29 cellular contexts compared by ENCODE assay signal in the genomic region with DNA sequence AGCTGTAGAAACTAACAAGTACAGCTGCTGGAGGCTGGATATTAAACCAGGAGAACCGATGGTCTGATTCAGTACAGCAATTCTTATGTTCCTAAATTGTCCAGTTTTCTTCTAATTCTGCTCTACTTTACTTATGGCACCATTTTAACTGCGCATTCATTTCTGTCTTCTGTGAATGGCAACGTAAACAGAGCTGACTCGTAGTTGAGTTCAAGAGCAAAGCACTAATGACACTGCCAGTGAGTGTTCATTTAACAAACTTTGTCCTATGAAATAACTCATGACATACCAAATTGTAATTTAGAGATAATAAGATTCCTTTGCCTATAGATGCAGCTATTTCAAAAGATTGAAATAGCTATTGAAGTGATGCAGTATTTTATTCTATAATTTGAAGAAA. TPM values are rescaled to one million over a fixed set of nuclear protein-coding genes. Genes with fewer than 3 reads are reported as not detected.
"Had no signal": no experiment of that assay in that cellular context is flagged by ENCODE, and none has a peak within 500 bp of the region (broad histone marks: within the 10 kb centered on the region; RNA-seq: fewer than 3 reads in every experiment).

No MANE protein-coding gene starts in this region.

- H3K27ac Mint-ChIP-seq: activated CD4-positive, alpha-beta T cell treated with anti-CD3 and anti-CD28 coated beads, Interleukin-2, amount 10 ng/mL, durations not matched to agents 24 days and 14 days; activated naive CD4-positive, alpha-beta T cell treated with anti-CD3 and anti-CD28 coated beads for 36 hours; activated naive CD4-positive, alpha-beta T cell treated with anti-CD3 and anti-CD28 coated beads, Interleukin-2, amount 50 U/mL, for 72 hours; activated T-helper 1 cell treated with anti-CD3 and anti-CD28 coated beads, Interleukin-12 subunit alpha, Interleukin-12 subunit beta, Interleukin-2, Interleukin-4 antibody, amounts not matched to agents 30 ng/mL and 10 ng/mL and 1 ng/mL, durations not matched to agents 14 hours and 24 hours and 36 hours; brain; T-helper 1 cell treated with Interleukin-12 subunit alpha and Interleukin-12 subunit beta and Interleukin-4 antibody, amounts not matched to agents 30 μg/mL and 1 μg/mL, for 36 hours; T-helper 2 cell treated with Interferon-gamma antibody and Interleukin-4, amounts not matched to agents 5 μg/mL and 100 μg/mL, for 36 hours had no signal

- DNase-seq: activated CD4-positive, alpha-beta T cell treated with anti-CD3 and anti-CD28 coated beads, Interleukin-2, amount 10 ng/mL, durations not matched to agents 24 days and 14 days; activated CD4-positive, alpha-beta T cell treated with anti-CD3 and anti-CD28 coated beads, Interleukin-2, amount 50 U/mL, for 48 hours; activated CD8-positive, alpha-beta memory T cell treated with anti-CD3 and anti-CD28 coated beads, Interleukin-2, amount 50 U/mL, for 4 hours; activated gamma-delta T cell treated with Interleukin-2 at 50 U/mL for 16 hours; activated naive CD4-positive, alpha-beta T cell treated with anti-CD3 and anti-CD28 coated beads for 36 hours; activated T-cell treated with anti-CD3 and anti-CD28 coated beads for 4 hours; activated T-cell treated with anti-CD3 and anti-CD28 coated beads, Interleukin-2, amount 50 U/mL, for 4 hours; anterior cingulate cortex; caudate nucleus; cerebellar nuclear complex; cortex of kidney; NCI-H1092 treated with DMSO at 0.1 percent for 48 hours; NCI-H1417 treated with DMSO at 0.1 percent for 48 hours; NCI-H187 treated with DMSO at 0.1 percent for 48 hours; NCI-H2081; NCI-H510A; NCI-H526; Peyer's patch; RPMI8226; SHP77 treated with DMSO at 0.1 percent for 48 hours; SK-N-SH had no signal

- H3K27me3 Mint-ChIP-seq: activated CD4-positive, alpha-beta T cell treated with anti-CD3 and anti-CD28 coated beads, Interleukin-2, amount 10 ng/mL, durations not matched to agents 24 days and 14 days; brain had no signal

- H3K4me1 Mint-ChIP-seq: activated CD4-positive, alpha-beta T cell treated with anti-CD3 and anti-CD28 coated beads, Interleukin-2, amount 10 ng/mL, durations not matched to agents 24 days and 14 days; brain had no signal

- H3K4me3 Mint-ChIP-seq: activated CD4-positive, alpha-beta T cell treated with anti-CD3 and anti-CD28 coated beads, Interleukin-2, amount 10 ng/mL, durations not matched to agents 24 days and 14 days; activated naive CD4-positive, alpha-beta T cell treated with anti-CD3 and anti-CD28 coated beads for 36 hours; activated T-cell treated with anti-CD3 and anti-CD28 coated beads, Interleukin-2, amount 50 U/mL, for 4 hours; activated T-helper 1 cell treated with anti-CD3 and anti-CD28 coated beads, Interleukin-12 subunit alpha, Interleukin-12 subunit beta, Interleukin-2, Interleukin-4 antibody, amounts not matched to agents 30 ng/mL and 10 ng/mL and 1 ng/mL, durations not matched to agents 14 hours and 24 hours and 36 hours; brain; T-helper 1 cell treated with Interleukin-12 subunit alpha and Interleukin-12 subunit beta and Interleukin-4 antibody, amounts not matched to agents 30 μg/mL and 1 μg/mL, for 36 hours; T-helper 2 cell treated with Interferon-gamma antibody and Interleukin-4, amounts not matched to agents 5 μg/mL and 100 μg/mL, for 36 hours had no signal

- FAIRE-seq: bronchial epithelial cell, TTC549 had no signal

- ATAC-seq: activated naive CD4-positive, alpha-beta T cell treated with anti-CD3 and anti-CD28 coated beads, Interleukin-2, amount 50 U/mL, for 72 hours; activated T-cell treated with anti-CD3 and anti-CD28 coated beads, Interleukin-2, amount 50 U/mL, for 4 hours had no signal

- H3K36me3 Mint-ChIP-seq: activated naive CD4-positive, alpha-beta T cell treated with anti-CD3 and anti-CD28 coated beads, Interleukin-2, amount 50 U/mL, for 72 hours had no signal

RNA-seq across cellular contexts. Expression of a gene that starts 48.7 kb away (rescaled TPM):
- total RNA-seq: activated CD4-positive, alpha-beta T cell treated with anti-CD3 and anti-CD28 coated beads, Interleukin-2, amount 10 ng/mL, durations not matched to agents 24 days and 14 days; activated naive CD4-positive, alpha-beta T cell treated with anti-CD3 and anti-CD28 coated beads for 36 hours; activated naive CD4-positive, alpha-beta T cell treated with anti-CD3 and anti-CD28 coated beads, Interleukin-2, amount 50 U/mL, for 72 hours; activated T-cell treated with anti-CD3 and anti-CD28 coated beads, Interleukin-2, amount 50 U/mL, for 4 hours; activated T-helper 1 cell treated with anti-CD3 and anti-CD28 coated beads, Interleukin-12 subunit alpha, Interleukin-12 subunit beta, Interleukin-2, Interleukin-4 antibody, amounts not matched to agents 30 ng/mL and 10 ng/mL and 1 ng/mL, durations not matched to agents 14 hours and 24 hours and 36 hours; SJSA1 had no signal
